27 cellular contexts compared by ENCODE assay signal in the genomic region with DNA sequence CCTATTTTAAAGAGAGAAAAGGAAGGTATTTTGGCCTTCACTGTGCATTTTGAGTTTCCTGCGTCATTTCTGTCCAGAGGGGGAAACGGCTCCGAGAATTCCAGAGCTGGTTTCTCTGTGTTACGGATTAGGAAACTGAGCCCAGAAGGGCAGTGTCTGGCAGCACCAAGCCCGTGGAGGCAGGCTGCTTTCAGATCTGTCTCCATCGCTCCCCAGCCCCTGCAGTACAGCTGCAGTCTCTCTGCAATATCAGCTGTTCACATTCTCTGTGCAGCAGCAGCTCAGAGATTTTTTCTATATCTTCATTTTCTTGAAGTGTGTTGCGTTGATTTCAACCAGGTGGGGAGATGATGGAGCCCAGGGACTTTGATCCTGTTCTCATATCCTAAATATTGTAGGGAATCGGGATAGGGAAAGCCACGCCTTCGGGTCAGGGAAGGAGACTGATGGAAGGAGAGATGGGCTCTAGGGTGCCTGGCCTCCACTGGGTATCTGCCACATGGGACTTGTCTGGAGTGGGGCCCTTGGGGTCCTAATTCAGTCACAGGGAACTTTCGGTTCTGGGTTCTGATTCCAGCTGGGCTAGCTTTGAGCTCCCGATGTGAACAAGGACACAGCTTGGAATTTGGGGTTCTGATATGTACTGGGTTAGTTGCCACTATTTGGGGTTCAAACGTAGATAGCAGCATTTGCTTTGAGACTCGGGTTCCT. TPM values are rescaled to one million over a fixed set of nuclear protein-coding genes. Genes with fewer than 3 reads are reported as not detected.
DNase-seq lines count a peak whose midpoint lies in the region; ATAC-seq and TF ChIP-seq lines count a peak whose summit lies in the region.
"Had no signal": no experiment of that assay in that cellular context is flagged by ENCODE, and none has a peak within 500 bp of the region (broad histone marks: within the 10 kb centered on the region; RNA-seq: fewer than 3 reads in every experiment).

No MANE protein-coding gene starts in this region.

- H4K5ac ChIP-seq in IMR-90 (ENCODE audit: low read depth, low read length), result no peak overlapping the region

- no peak for ATAC-seq in IMR-90 (ENCODE audit: low read depth)
- ATAC-seq in stimulated activated effector memory CD8-positive, alpha-beta T cell treated with anti-CD3 and anti-CD28 coated beads, Interleukin-12 subunit alpha, Interleukin-12 subunit beta, amount 100 ng/mL, for 72 hours, result no peak
- ATAC-seq in GM18498 (IDR thresholded peaks at IDR 0.05; ENCODE audit: unreplicated experiment), result no peak
- ATAC-seq in HG03196 (IDR thresholded peaks at IDR 0.05; ENCODE audit: unreplicated experiment), result no peak
- ATAC-seq: GM12878, GM23338, Right ventricle myocardium inferior had no signal

- intact Hi-C loops in IMR-90 (cut with micrococcal nuclease) (no loop called here), sigmoid colon (cut with DNase I) (no loop called here)

- H3K4ac ChIP-seq in IMR-90 (ENCODE audit: low read depth, low read length), result no peak overlapping the region

- no peak overlapping the region for H3K56ac ChIP-seq in IMR-90 (ENCODE audit: extremely low read depth, insufficient read depth, low read length)

- H2BK5ac ChIP-seq in IMR-90 (ENCODE audit: low read depth, low read length, poor library complexity, severe bottlenecking), result no peak overlapping the region

- peaks cover 6% of the 10 kb centered on the region for H3K36me3 Mint-ChIP-seq in stimulated activated effector memory CD8-positive, alpha-beta T cell treated with anti-CD3 and anti-CD28 coated beads, Interleukin-12 subunit alpha, Interleukin-12 subunit beta, amount 100 ng/mL, for 72 hours

- H3K9me3 ChIP-seq in IMR-90 (ENCODE audit: control insufficient read depth, insufficient read depth, low read length) (peaks cover 2% of the 10 kb centered on the region; the same call in 1 of the 2 replicates), sigmoid colon (no peaks in the 10 kb centered on the region)
- H3K9me3 ChIP-seq: Caco-2, Peyer's patch had no signal

- peaks cover 45% of the 10 kb centered on the region for H3K27me3 ChIP-seq in IMR-90 (ENCODE audit: control insufficient read depth, insufficient read depth, low read length)
- peaks cover 11 to 54% (median 32%) of the 10 kb centered on the region in 3 donors for H3K27me3 ChIP-seq in sigmoid colon

- H3K9me3 Mint-ChIP-seq in stimulated activated effector memory CD8-positive, alpha-beta T cell treated with anti-CD3 and anti-CD28 coated beads, Interleukin-12 subunit alpha, Interleukin-12 subunit beta, amount 100 ng/mL, for 72 hours, result no peaks in the 10 kb centered on the region

- no peaks in the 10 kb centered on the region for H3K4me1 ChIP-seq in IMR-90 (ENCODE audit: control insufficient read depth, insufficient read depth, low read length)
- peaks cover 0 to 15% (median 9%) of the 10 kb centered on the region in 4 donors for H3K4me1 ChIP-seq in sigmoid colon

- H3K36me3 ChIP-seq in IMR-90 (ENCODE audit: control insufficient read depth, insufficient read depth, low read length) (no peaks in the 10 kb centered on the region), sigmoid colon (no peaks in the 10 kb centered on the region)
- H3K36me3 ChIP-seq: BLaER1 treated with 17β-estradiol and CSF1 and Interleukin-3, amounts not matched to agents 10 nM and 100 nM; Peyer's patch; SJSA1 had no signal

- peak overlapping the region; percentile 23; the same call in 1 of the 2 replicates for H3K4me2 ChIP-seq in IMR-90 (ENCODE audit: low read depth, low read length)
- H3K4me2 ChIP-seq: BLaER1 treated with 17β-estradiol and CSF1 and Interleukin-3, amounts not matched to agents 10 nM and 100 nM; GM23338; KMS-11 had no signal

- H3K79me1 ChIP-seq in IMR-90 (ENCODE audit: low read depth in 1 of 2, low read length in 2 of 2), result no peaks in the 10 kb centered on the region

- no peak for TF ChIP-seq EP300 in sigmoid colon (IDR thresholded peaks at IDR 0.05)

- POLR2A ChIA-PET in IMR-90 (lab: Charles Lee; ENCODE audit: unreplicated experiment), result no interaction called here

- H2BK15ac ChIP-seq in IMR-90 (ENCODE audit: low read depth, low read length), result no peak overlapping the region

- H3K9ac ChIP-seq in IMR-90 (ENCODE audit: low read depth, low read length), result no peak overlapping the region
- H3K9ac ChIP-seq: BLaER1 treated with 17β-estradiol and CSF1 and Interleukin-3, amounts not matched to agents 10 nM and 100 nM; KMS-11 had no signal

- H3K4me3 ChIP-seq in IMR-90 (ENCODE audit: insufficient read depth, low read depth, low read length) (no peak overlapping the region), fibroblast of pulmonary artery (replicated peaks; ENCODE audit: low read depth, low read length) (no peak overlapping the region), sigmoid colon (no peak overlapping the region)
- H3K4me3 ChIP-seq: BLaER1 treated with 17β-estradiol and CSF1 and Interleukin-3, amounts not matched to agents 10 nM and 100 nM; GM12878; GM23338; Peyer's patch; SJSA1 had no signal

- H3K9me1 ChIP-seq in IMR-90 (ENCODE audit: insufficient read depth, low read length), result no peaks in the 10 kb centered on the region

- TF ChIP-seq RAD21 in IMR-90 (IDR thresholded peaks at IDR 0.05; ENCODE audit: low read length), result no peak

- H3K18ac ChIP-seq in IMR-90 (ENCODE audit: low read depth, low read length), result no peak overlapping the region

- no peak overlapping the region for H2AK5ac ChIP-seq in IMR-90 (ENCODE audit: low read depth, low read length)

- no peak overlapping the region for H3K4me3 Mint-ChIP-seq in stimulated activated effector memory CD8-positive, alpha-beta T cell treated with anti-CD3 and anti-CD28 coated beads, Interleukin-12 subunit alpha, Interleukin-12 subunit beta, amount 100 ng/mL, for 72 hours
- H3K4me3 Mint-ChIP-seq: CD4-positive, alpha-beta memory T cell; GM23338 had no signal

- no peak for TF ChIP-seq CTCF in IMR-90 (conservative IDR thresholded peaks at IDR 0.05; ENCODE audit: low read depth, low read length)
- TF ChIP-seq CTCF in fibroblast of pulmonary artery (IDR thresholded peaks at IDR 0.05; ENCODE audit: low read length, missing control alignments), result no peak
- TF ChIP-seq CTCF in sigmoid colon (IDR thresholded peaks at IDR 0.05), result no peak

- no peak for TF ChIP-seq POLR2A in IMR-90 (IDR thresholded peaks at IDR 0.05; ENCODE audit: low read depth, low read length)
- no peak for TF ChIP-seq POLR2A in sigmoid colon (IDR thresholded peaks at IDR 0.05)

- CTCF ChIA-PET in IMR-90 (lab: Yijun Ruan, JAX), result no interaction called here

- no peak overlapping the region for H2BK120ac ChIP-seq in IMR-90 (ENCODE audit: low read depth, low read length)

- no peak overlapping the region for H2AK9ac ChIP-seq in IMR-90 (replicated peaks; ENCODE audit: low read depth, low read length, poor library complexity)

- H2AFZ ChIP-seq in IMR-90 (replicated peaks; ENCODE audit: low read length, poor library complexity), result no peak overlapping the region
- H2AFZ ChIP-seq: GM23338 had no signal

- H3K27ac ChIP-seq in IMR-90 (ENCODE audit: insufficient read depth, low read length) (no peak overlapping the region), sigmoid colon (no peak overlapping the region)
- H3K27ac ChIP-seq: 22Rv1; BLaER1 treated with 17β-estradiol and CSF1 and Interleukin-3, amounts not matched to agents 10 nM and 100 nM; KMS-11; Peyer's patch; SJSA1 had no signal

- BruUV-seq in IMR-90 (replicated peaks; lab: Mats Ljungman, UMichigan), result no TSS peak

- dilution Hi-C loops in IMR-90 (cut with HindIII; ENCODE audit: low sequenced_read_pairs, unreplicated experiment), result loop anchor here (25.0 kb wide), 1 partner anchor 437 kb away; a partner anchor contains a TSS

- H4K20me1 ChIP-seq in IMR-90 (ENCODE audit: insufficient read depth, low read length), result no peaks in the 10 kb centered on the region; the same call in 1 of the 2 replicates

- H2BK20ac ChIP-seq in IMR-90 (ENCODE audit: low read depth, low read length), result no peak overlapping the region

- in situ Hi-C loops in IMR-90 (cut with MboI; ENCODE audit: low sequenced_read_pairs), result loop anchor here (10.0 to 25.0 kb wide), 2 partner anchors 629 to 812 kb away; a partner anchor contains a TSS

- H4K8ac ChIP-seq in IMR-90 (ENCODE audit: low read depth in 2 of 2, low read length in 2 of 2), result no peak overlapping the region

- peaks cover 31% of the 10 kb centered on the region for H3K4me1 Mint-ChIP-seq in stimulated activated effector memory CD8-positive, alpha-beta T cell treated with anti-CD3 and anti-CD28 coated beads, Interleukin-12 subunit alpha, Interleukin-12 subunit beta, amount 100 ng/mL, for 72 hours

- DNase-seq in NCI-H82 (lab: John Stamatoyannopoulos, UW) (peak; percentile 17), NCI-H82 treated with DMSO at 0.1 percent for 48 hours (lab: John Stamatoyannopoulos, UW; ENCODE audit: unreplicated experiment) (no peak), IMR-90 (no peak), fibroblast of pulmonary artery (ENCODE audit: low read depth) (peak; percentile 31), sigmoid colon (peak; percentile 30)
- no peak for DNase-seq in stimulated activated effector memory CD8-positive, alpha-beta T cell treated with anti-CD3 and anti-CD28 coated beads, Interleukin-12 subunit alpha, Interleukin-12 subunit beta, amount 100 ng/mL, for 72 hours (ENCODE audit: low spot score in 2 of 2)
- DNase-seq: ACHN; Caco-2; CD4-positive, alpha-beta memory T cell; DMS 273 treated with DMSO at 0.1 percent for 48 hours; DMS79 treated with DMSO at 0.1 percent for 48 hours; HCEC 1CT; NCI-H1092 treated with DMSO at 0.1 percent for 48 hours; NCI-H1436 treated with DMSO at 0.1 percent for 48 hours; NCI-H1930; NCI-H510A; NK-92 treated with Interleukin-12 subunit alpha and Interleukin-12 subunit beta, amount 100 ng/mL, for 24 hours; Peyer's patch had no signal

- H3K14ac ChIP-seq in IMR-90 (replicated peaks; ENCODE audit: low read depth, low read length), result no peak overlapping the region

- H3K27ac Mint-ChIP-seq in stimulated activated effector memory CD8-positive, alpha-beta T cell treated with anti-CD3 and anti-CD28 coated beads, Interleukin-12 subunit alpha, Interleukin-12 subunit beta, amount 100 ng/mL, for 72 hours, result no peak overlapping the region
- H3K27ac Mint-ChIP-seq: GM23338 had no signal

- no peak overlapping the region for H3K23ac ChIP-seq in IMR-90 (ENCODE audit: low read depth, low read length)

- H4K91ac ChIP-seq in IMR-90 (ENCODE audit: insufficient read depth, low read depth, low read length), result no peak overlapping the region

- WGBS in IMR-90 (ENCODE audit: extremely low coverage in 2 of 2, insufficient read length in 1 of 2), 2 experiments, result 83% methylated on average over 2 of the region's 14 CpGs; no CpG with 5 or more reads in 1 of the 2 experiments
- 70 to 74% methylated on average over 14 of the region's 14 CpGs for WGBS in sigmoid colon, 2 donors

TF ChIP-seq in IMR-90, 13 proteins besides CTCF, POLR2A, EP300 and RAD21 (continues in another document):
- TF ChIP-seq MXI1 (IDR thresholded peaks at IDR 0.05; ENCODE audit: borderline replicate concordance, low read depth, low read length) (no peak), RFX5 (IDR thresholded peaks at IDR 0.05; ENCODE audit: low read depth, low read length) (no peak), MAFK (IDR thresholded peaks at IDR 0.05; ENCODE audit: low read depth, low read length) (no peak)

RNA-seq across cellular contexts. Expression of a gene that starts 2.8 kb away (rescaled TPM):
- total RNA-seq in IMR-90 (2012; rRNA removed) (not detected in 2 replicates), sigmoid colon (under 1 TPM in 1 of 4 donors, not detected in 3; 0.82 TPM)
- polyA plus RNA-seq in IMR-90 (2012; rRNA removed) (not detected in 2 replicates), sigmoid colon (not detected)
- not detected in 2 replicates for polyA plus RNA-seq in IMR-90 (2012; cell fraction: cytosol; rRNA removed)
- not detected in 2 replicates for polyA plus RNA-seq in IMR-90 (2012; cell fraction: nucleus; rRNA removed; ENCODE audit: low replicate concordance)
- total RNA-seq: Caco-2; CD4-positive, alpha-beta memory T cell; GM12878; GM23338; Peyer's patch; Right ventricle myocardium inferior; SJSA1 had no signal
- polyA plus RNA-seq: CD4-positive, alpha-beta memory T cell; GM12878; GM23338 had no signal

Comparison
In these comparisons a context has a peak if more than half of its experiments do, and no peak if none do; other contexts are left out.
1. DNase-seq: peak in NCI-H82 (single experiment), fibroblast of pulmonary artery (single experiment) and sigmoid colon (single experiment); none in NCI-H82 treated with DMSO at 0.1 percent for 48 hours (single experiment), IMR-90 (single experiment) and stimulated activated effector memory CD8-positive, alpha-beta T cell treated with anti-CD3 and anti-CD28 coated beads, Interleukin-12 subunit alpha, Interleukin-12 subunit beta, amount 100 ng/mL, for 72 hours (0 of 2).